20 cellular contexts compared by ENCODE assay signal in the genomic region with DNA sequence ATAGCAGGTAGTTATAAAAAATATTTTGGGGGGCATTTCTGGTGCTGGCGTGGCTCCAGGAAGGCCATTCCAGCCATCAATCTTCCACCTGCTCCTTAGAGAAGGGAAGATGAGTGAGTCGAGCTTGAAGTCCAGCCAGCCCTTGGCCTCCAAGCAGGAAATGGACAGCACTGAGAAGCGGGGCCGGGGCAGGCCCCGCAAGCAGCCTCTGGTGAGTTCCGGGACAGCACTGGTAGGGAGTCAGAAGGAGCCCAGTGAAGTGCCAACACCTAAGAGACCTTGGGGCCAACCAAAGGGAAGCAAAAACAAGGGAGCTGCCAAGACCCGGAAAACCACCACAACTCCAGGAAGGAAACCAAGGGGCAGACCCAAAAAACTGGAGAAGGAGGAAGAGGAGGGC.
"Had no signal": no experiment of that assay in that cellular context is flagged by ENCODE, and none has a peak within 500 bp of the region (broad histone marks: within the 10 kb centered on the region; RNA-seq: fewer than 3 reads in every experiment).

No MANE protein-coding gene starts in this region.

- ATAC-seq: activated CD8-positive, alpha-beta memory T cell treated with anti-CD3 and anti-CD28 coated beads, Interleukin-2, amount 10 ng/mL, durations not matched to agents 7 days and 5 days had no signal

- H3K9me3 Mint-ChIP-seq: activated naive CD4-positive, alpha-beta T cell treated with anti-CD3 and anti-CD28 coated beads for 36 hours; endodermal cell; nephron; T-helper 1 cell treated with Interleukin-12 subunit alpha and Interleukin-12 subunit beta and Interleukin-4 antibody, amounts not matched to agents 30 μg/mL and 1 μg/mL, for 36 hours had no signal

- H3K9me3 ChIP-seq: SJSA1, stomach had no signal

- H3K4me1 ChIP-seq: SJSA1 had no signal

- H3K27me3 ChIP-seq: SJSA1, stomach had no signal

- H3K27ac Mint-ChIP-seq: T-helper 1 cell treated with Interleukin-12 subunit alpha and Interleukin-12 subunit beta and Interleukin-4 antibody, amounts not matched to agents 30 μg/mL and 1 μg/mL, for 36 hours had no signal

- H3K27me3 Mint-ChIP-seq: activated CD8-positive, alpha-beta memory T cell treated with anti-CD3 and anti-CD28 coated beads, Interleukin-2, amount 10 ng/mL, durations not matched to agents 7 days and 5 days had no signal

- H3K4me1 Mint-ChIP-seq: activated CD8-positive, alpha-beta memory T cell treated with anti-CD3 and anti-CD28 coated beads, Interleukin-2, amount 10 ng/mL, durations not matched to agents 7 days and 5 days; endodermal cell; nephron had no signal

- H3K4me3 Mint-ChIP-seq: activated CD8-positive, alpha-beta memory T cell treated with anti-CD3 and anti-CD28 coated beads, Interleukin-2, amount 10 ng/mL, durations not matched to agents 7 days and 5 days; activated naive CD4-positive, alpha-beta T cell treated with anti-CD3 and anti-CD28 coated beads for 36 hours; endodermal cell; nephron; T-helper 1 cell treated with Interleukin-12 subunit alpha and Interleukin-12 subunit beta and Interleukin-4 antibody, amounts not matched to agents 30 μg/mL and 1 μg/mL, for 36 hours had no signal

- H3K27ac ChIP-seq: SJSA1, stomach, WERI-Rb-1 had no signal

- DNase-seq: activated CD4-positive, alpha-beta T cell treated with anti-CD3 and anti-CD28 coated beads for 1 hour; activated CD4-positive, alpha-beta T cell treated with anti-CD3 and anti-CD28 coated beads, Interleukin-2, amount 50 U/mL, for 48 hours; activated CD8-positive, alpha-beta memory T cell treated with anti-CD3 and anti-CD28 coated beads, Interleukin-2, amount 10 ng/mL, durations not matched to agents 7 days and 5 days; activated naive CD4-positive, alpha-beta T cell treated with anti-CD3 and anti-CD28 coated beads for 36 hours; endodermal cell; erythroblast; foreskin melanocyte; glutamatergic neuron; hypothalamus; islet precursor cell; left colon; nucleus accumbens; stomach; trophoblast cell; WERI-Rb-1 had no signal

- H3K4me3 ChIP-seq: lung, SJSA1, smooth muscle cell, stomach had no signal
